ENCODE assay signal across 15 cellular contexts in the genomic region with DNA sequence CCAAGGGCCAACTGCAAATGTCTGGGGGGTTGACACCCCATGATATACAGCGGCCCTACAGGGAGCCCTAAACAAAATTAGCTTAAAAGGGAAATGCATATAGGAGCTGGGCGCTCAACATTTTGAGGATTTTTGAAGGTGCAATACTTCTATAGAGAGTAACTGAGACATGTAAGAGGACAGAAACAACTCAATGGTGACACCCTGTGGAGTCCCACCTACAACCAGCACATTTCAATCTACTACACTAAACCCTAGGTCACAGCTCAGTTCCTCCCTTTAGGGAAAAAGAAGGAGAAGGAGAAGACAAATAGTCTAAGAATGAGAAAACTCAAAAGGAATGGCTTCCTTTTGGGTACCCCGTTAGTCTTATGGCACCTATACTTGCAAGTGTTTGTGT.
"Had no signal": no experiment of that assay in that cellular context is flagged by ENCODE, and none has a peak within 500 bp of the region (broad histone marks: within the 10 kb centered on the region; RNA-seq: fewer than 3 reads in every experiment).

No MANE protein-coding gene starts in this region.

- H3K36me3 Mint-ChIP-seq: activated naive CD8-positive, alpha-beta T cell treated with anti-CD3 and anti-CD28 coated beads for 36 hours; brain; natural killer cell treated with Interleukin-12 subunit alpha and Interleukin-12 subunit beta and Interleukin-15 and Interleukin-18, amount 100 ng/mL, for 72 hours; stimulated activated memory B cell treated with anti-CD40 and anti-IgM and Interleukin-4, amounts not matched to agents 10 μg/mL and 1 μg/mL and 100 μg/mL, for 72 hours had no signal

- H3K4me1 Mint-ChIP-seq: activated naive CD8-positive, alpha-beta T cell treated with anti-CD3 and anti-CD28 coated beads for 36 hours; central memory CD8-positive, alpha-beta T cell; immature natural killer cell; stimulated activated memory B cell treated with anti-CD40 and anti-IgM and Interleukin-4, amounts not matched to agents 10 μg/mL and 1 μg/mL and 100 μg/mL, for 72 hours had no signal

- DNase-seq: activated naive CD8-positive, alpha-beta T cell treated with anti-CD3 and anti-CD28 coated beads for 36 hours; amygdala; cortex of kidney; effector CD4-positive, alpha-beta T cell; foreskin melanocyte; immature natural killer cell; occipital lobe; stimulated activated CD4-positive, alpha-beta T cell treated with anti-CD3 and anti-CD28 coated beads, Interleukin-2, amount 100 ng/mL, for 48 hours had no signal

- ATAC-seq: activated CD4-positive, CD25-positive, alpha-beta regulatory T cell treated with anti-CD3 and anti-CD28 coated beads, Interleukin-2, amount 50 U/mL, for 24 hours; natural killer cell treated with Interleukin-12 subunit alpha and Interleukin-12 subunit beta and Interleukin-15 and Interleukin-18, amount 100 ng/mL, for 72 hours; stimulated activated memory B cell treated with anti-CD40 and anti-IgM and Interleukin-4, amounts not matched to agents 10 μg/mL and 1 μg/mL and 100 μg/mL, for 72 hours had no signal

- H3K4me3 Mint-ChIP-seq: activated naive CD8-positive, alpha-beta T cell treated with anti-CD3 and anti-CD28 coated beads for 36 hours; activated T-helper 1 cell treated with anti-CD3 and anti-CD28 coated beads, Interleukin-12 subunit alpha, Interleukin-12 subunit beta, Interleukin-2, Interleukin-4 antibody, amounts not matched to agents 30 ng/mL and 10 ng/mL and 1 ng/mL, durations not matched to agents 14 hours and 24 hours and 36 hours; brain; central memory CD8-positive, alpha-beta T cell; immature natural killer cell; natural killer cell treated with Interleukin-12 subunit alpha and Interleukin-12 subunit beta and Interleukin-15 and Interleukin-18, amount 100 ng/mL, for 72 hours; stimulated activated memory B cell treated with anti-CD40 and anti-IgM and Interleukin-4, amounts not matched to agents 10 μg/mL and 1 μg/mL and 100 μg/mL, for 72 hours had no signal

- H3K27me3 Mint-ChIP-seq: activated naive CD8-positive, alpha-beta T cell treated with anti-CD3 and anti-CD28 coated beads for 36 hours; brain; central memory CD8-positive, alpha-beta T cell; natural killer cell treated with Interleukin-12 subunit alpha and Interleukin-12 subunit beta and Interleukin-15 and Interleukin-18, amount 100 ng/mL, for 72 hours; progenitor cell of endocrine pancreas; stimulated activated memory B cell treated with anti-CD40 and anti-IgM and Interleukin-4, amounts not matched to agents 10 μg/mL and 1 μg/mL and 100 μg/mL, for 72 hours had no signal

- H3K27ac Mint-ChIP-seq: activated naive CD8-positive, alpha-beta T cell treated with anti-CD3 and anti-CD28 coated beads for 36 hours; activated T-helper 1 cell treated with anti-CD3 and anti-CD28 coated beads, Interleukin-12 subunit alpha, Interleukin-12 subunit beta, Interleukin-2, Interleukin-4 antibody, amounts not matched to agents 30 ng/mL and 10 ng/mL and 1 ng/mL, durations not matched to agents 14 hours and 24 hours and 36 hours; brain; immature natural killer cell; natural killer cell treated with Interleukin-12 subunit alpha and Interleukin-12 subunit beta and Interleukin-15 and Interleukin-18, amount 100 ng/mL, for 72 hours; progenitor cell of endocrine pancreas; stimulated activated memory B cell treated with anti-CD40 and anti-IgM and Interleukin-4, amounts not matched to agents 10 μg/mL and 1 μg/mL and 100 μg/mL, for 72 hours had no signal
